2 cellular contexts compared by ENCODE assay signal in genomic region chr7:101788517-101788916, GRCh38.
A peak's percentile ranks its signal among the peaks of the same experiment; 100 is the strongest.
TF ChIP-seq lines count a peak whose summit lies in the region.

No MANE protein-coding gene starts in this region.

TF ChIP-seq in HEK293, 187 proteins besides CTCF, POLR2A, EP300 and RAD21 (continued from another document):
- peak; percentile 88 for TF ChIP-seq ZNF146 (tag by site-specific recombination; IDR thresholded peaks at IDR 0.05)

TF ChIP-seq in K562, 482 proteins besides CTCF, POLR2A, EP300 and RAD21 (continued from another document):
- TF ChIP-seq ADNP (tag; IDR thresholded peaks at IDR 0.05) (0 out of 2 replicates have a peak, but pooled peaks have one; percentile 28), BCOR (IDR thresholded peaks at IDR 0.05) (0 out of 2 replicates have a peak, but pooled peaks have one; percentile 31), ZNF146 (CRISPR knock-in tag; IDR thresholded peaks at IDR 0.05; ENCODE audit: unreplicated experiment) (peak; percentile 87)
